In the genomic region with DNA sequence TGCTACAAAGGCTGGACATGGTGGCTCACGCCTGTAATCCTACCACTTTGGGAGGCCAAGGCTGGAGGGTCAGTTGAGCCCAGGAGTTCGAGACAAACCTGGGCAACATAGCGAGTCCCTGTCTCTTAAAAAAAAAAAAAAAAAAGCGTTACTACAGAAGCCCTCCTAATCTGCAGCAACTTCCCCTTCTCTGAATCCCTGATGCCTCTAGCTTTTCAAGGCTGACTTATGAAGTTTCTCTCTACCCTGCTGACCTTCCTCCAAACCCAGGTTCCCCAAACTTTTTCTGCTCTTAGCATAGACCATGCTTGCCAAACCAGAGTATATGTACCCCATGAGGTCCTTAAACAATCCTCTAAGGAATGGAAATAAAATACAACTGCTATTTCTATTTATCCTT, we compare ENCODE assay signal across 1 cellular context.
TF ChIP-seq lines count a peak whose summit lies in the region.

No MANE protein-coding gene starts in this region.

TF ChIP-seq in K562, 482 proteins besides CTCF, POLR2A, EP300 and RAD21:
- TF ChIP-seq ZNF384 (IDR thresholded peaks at IDR 0.05; ENCODE audit: low read depth, low read length) (peak; percentile 84), SPI1 (IDR thresholded peaks at IDR 0.05; ENCODE audit: borderline replicate concordance, low read depth, low read length) (0 out of 2 replicates have a peak, but pooled peaks have one; percentile 7), ZNF766 (CRISPR knock-in tag; conservative IDR thresholded peaks at IDR 0.05) (no peak), RBM17 (IDR thresholded peaks at IDR 0.05; ENCODE audit: borderline replicate concordance, low read depth, low read length) (no peak)
TF ChIP-seq in K562: peak in this region for 2.
